ENCODE assay signal across 4 cellular contexts in genomic region chr17:21346656-21347250, GRCh38. TPM values are rescaled to one million over a fixed set of nuclear protein-coding genes. Genes with fewer than 3 reads are reported as not detected.
"Had no signal": no experiment of that assay in that cellular context is flagged by ENCODE, and none has a peak within 500 bp of the region (broad histone marks: within the 10 kb centered on the region; RNA-seq: fewer than 3 reads in every experiment).

No MANE protein-coding gene starts in this region.

RNA-seq across cellular contexts. Expression of gene KCNJ12, which starts 29.4 kb away (rescaled TPM):
- total RNA-seq: activated B cell treated with CpG ODN at 0.5 μM for 24 hours; activated CD4-positive, alpha-beta T cell treated with anti-CD3 and anti-CD28 coated beads for 36 hours; activated T-cell treated with anti-CD3 and anti-CD28 coated beads, Interleukin-2, amount 50 U/mL, for 72 hours; naive thymus-derived CD8-positive, alpha-beta T cell had no signal
